Comparison of ENCODE assay signal across 24 cellular contexts in the genomic region with DNA sequence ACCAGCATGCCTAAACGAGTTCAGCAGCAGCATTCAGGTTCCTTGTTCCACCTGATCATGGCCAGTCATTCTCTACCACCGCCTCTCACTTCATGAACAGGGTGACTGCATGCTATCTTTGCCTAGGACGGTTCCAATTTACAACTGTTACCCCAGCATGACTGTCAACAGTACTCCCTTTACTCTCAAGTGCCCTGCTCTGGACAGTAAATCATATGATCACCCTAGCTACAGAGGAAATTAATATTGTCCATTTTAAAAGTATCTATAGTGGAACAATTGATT. TPM values are rescaled to one million over a fixed set of nuclear protein-coding genes. Genes with fewer than 3 reads are reported as not detected.
DNase-seq lines count a peak whose midpoint lies in the region; ATAC-seq, FAIRE-seq and TF ChIP-seq lines count a peak whose summit lies in the region.
"Had no signal": no experiment of that assay in that cellular context is flagged by ENCODE, and none has a peak within 500 bp of the region (broad histone marks: within the 10 kb centered on the region; RNA-seq: fewer than 3 reads in every experiment).

No MANE protein-coding gene starts in this region.

- intact Hi-C loops in activated CD4-positive, alpha-beta memory T cell treated with anti-CD3 and anti-CD28 coated beads for 36 hours (cut with micrococcal nuclease), result no loop called here
- intact Hi-C loops in CD4-positive, alpha-beta T cell (cut with DNase I, micrococcal nuclease), result loop anchor here in 1 of 2 experiments (5.0 kb wide), 1 partner anchor 573 kb away; no protein-coding TSS in a partner anchor

- H3K4me1 ChIP-seq in keratinocyte (ENCODE audit: control insufficient read depth, extremely low read depth, insufficient read depth, low read length), result no peaks in the 10 kb centered on the region
- H3K4me1 ChIP-seq: BE2C had no signal

- CTCF ChIA-PET in activated CD4-positive, alpha-beta memory T cell treated with anti-CD3 and anti-CD28 coated beads for 36 hours (lab: Charles Lee), result no interaction called here
- CTCF ChIA-PET in activated CD4-positive, alpha-beta memory T cell treated with anti-CD3 and anti-CD28 coated beads, Interleukin-2, amount 10 ng/mL, durations not matched to agents 7 days and 5 days (lab: Charles Lee), result interaction anchor here (0.7 kb wide), 1 partner anchor 564 kb away, joined by 5 read pairs; no protein-coding TSS in a partner anchor
- CTCF ChIA-PET in CD4-positive, alpha-beta T cell (lab: Charles Lee), result interaction anchor here (1.1 to 1.6 kb wide), 4 partner anchors 13 to 56 kb away, joined by 3 to 5 read pairs (median 4); no protein-coding TSS in a partner anchor

- H3K9me3 Mint-ChIP-seq in activated CD4-positive, alpha-beta memory T cell treated with anti-CD3 and anti-CD28 coated beads for 36 hours, result no peaks in the 10 kb centered on the region
- no peaks in the 10 kb centered on the region for H3K9me3 Mint-ChIP-seq in activated CD4-positive, alpha-beta memory T cell treated with anti-CD3 and anti-CD28 coated beads, Interleukin-2, amount 10 ng/mL, durations not matched to agents 7 days and 5 days
- H3K9me3 Mint-ChIP-seq in CD4-positive, alpha-beta T cell, result no peaks in the 10 kb centered on the region
- H3K9me3 Mint-ChIP-seq: activated naive CD4-positive, alpha-beta T cell treated with anti-CD3 and anti-CD28 coated beads, Interleukin-2, amount 10 ng/mL, durations not matched to agents 7 days and 5 days; WTC11 had no signal

- peak overlapping the region; percentile 63 for H3K27ac Mint-ChIP-seq in activated CD4-positive, alpha-beta memory T cell treated with anti-CD3 and anti-CD28 coated beads for 36 hours
- H3K27ac Mint-ChIP-seq in activated CD4-positive, alpha-beta memory T cell treated with anti-CD3 and anti-CD28 coated beads, Interleukin-2, amount 10 ng/mL, durations not matched to agents 7 days and 5 days, result no peak overlapping the region
- peak overlapping the region; percentile 81 for H3K27ac Mint-ChIP-seq in CD4-positive, alpha-beta T cell
- H3K27ac Mint-ChIP-seq: activated naive CD4-positive, alpha-beta T cell treated with anti-CD3 and anti-CD28 coated beads, Interleukin-2, amount 10 ng/mL, durations not matched to agents 7 days and 5 days; WTC11 had no signal

- TF ChIP-seq CTCF in CD4-positive, alpha-beta T cell (IDR thresholded peaks at IDR 0.05), result no peak
- no peak for TF ChIP-seq CTCF in VCaP (conservative IDR thresholded peaks at IDR 0.05)
- no peak for TF ChIP-seq CTCF in keratinocyte (optimal IDR thresholded peaks at IDR 0.05 in 1 of 3, IDR thresholded peaks at IDR 0.05 in 1 of 3, conservative IDR thresholded peaks at IDR 0.05 in 1 of 3; ENCODE audit: extremely low read depth in 1 of 3, insufficient read depth in 2 of 3, low read length in 3 of 3)

- no peak overlapping the region for H3K9ac ChIP-seq in keratinocyte (ENCODE audit: control insufficient read depth, extremely low read depth, insufficient read depth, low read length)

- H4K20me1 ChIP-seq in keratinocyte (ENCODE audit: control insufficient read depth, extremely low read depth, insufficient read depth, low read length), result no peaks in the 10 kb centered on the region

- dilution Hi-C loops in keratinocyte (cut with MboI; ENCODE audit: extremely low pct_ligation_motif_present, low sequenced_read_pairs), result no loop called here

- no peaks in the 10 kb centered on the region for H3K9me1 ChIP-seq in keratinocyte (ENCODE audit: control insufficient read depth, extremely low read depth, insufficient read depth, low read length)

- H3K4me2 ChIP-seq in keratinocyte (ENCODE audit: control insufficient read depth, extremely low read depth, insufficient read depth, low read depth, low read length), result no peak overlapping the region

- ATAC-seq in CD4-positive, alpha-beta T cell (ENCODE audit: poor library complexity), result no peak
- ATAC-seq in GM21390 (IDR thresholded peaks at IDR 0.05; ENCODE audit: unreplicated experiment), result no peak
- ATAC-seq: HCT116, WTC11 had no signal

- H2AFZ ChIP-seq in keratinocyte (ENCODE audit: control insufficient read depth, low read length), result no peak overlapping the region

- no peaks in the 10 kb centered on the region for H3K27me3 ChIP-seq in CD4-positive, alpha-beta T cell (ENCODE audit: control insufficient read depth, insufficient read depth, low read length)
- H3K27me3 ChIP-seq in keratinocyte (ENCODE audit: control insufficient read depth, extremely low read depth, insufficient read depth, low read length), result peaks cover 3% of the 10 kb centered on the region
- H3K27me3 ChIP-seq: BE2C, sigmoid colon had no signal

- H3K4me3 Mint-ChIP-seq in activated CD4-positive, alpha-beta memory T cell treated with anti-CD3 and anti-CD28 coated beads for 36 hours, result no peak overlapping the region
- H3K4me3 Mint-ChIP-seq in activated CD4-positive, alpha-beta memory T cell treated with anti-CD3 and anti-CD28 coated beads, Interleukin-2, amount 10 ng/mL, durations not matched to agents 7 days and 5 days, result no peak overlapping the region
- peak overlapping the region; percentile 22 for H3K4me3 Mint-ChIP-seq in CD4-positive, alpha-beta T cell
- H3K4me3 Mint-ChIP-seq: activated naive CD4-positive, alpha-beta T cell treated with anti-CD3 and anti-CD28 coated beads, Interleukin-2, amount 10 ng/mL, durations not matched to agents 7 days and 5 days; WTC11 had no signal

- H3K27ac ChIP-seq in CD4-positive, alpha-beta T cell (ENCODE audit: low read depth, low read length), result peak overlapping the region; percentile 18
- peak overlapping the region; percentile 36; the same call in 1 of the 2 replicates for H3K27ac ChIP-seq in VCaP
- no peak overlapping the region for H3K27ac ChIP-seq in keratinocyte (ENCODE audit: control insufficient read depth, insufficient read depth, low read length)
- H3K27ac ChIP-seq: sigmoid colon had no signal

- H3K79me2 ChIP-seq in keratinocyte (ENCODE audit: control insufficient read depth, insufficient read depth, low read length), result no peaks in the 10 kb centered on the region

- H3K9me3 ChIP-seq in CD4-positive, alpha-beta T cell (ENCODE audit: control insufficient read depth, low read length), result no peaks in the 10 kb centered on the region
- H3K9me3 ChIP-seq in keratinocyte (ENCODE audit: control insufficient read depth, low read depth, low read length), result no peaks in the 10 kb centered on the region
- H3K9me3 ChIP-seq: BE2C, sigmoid colon had no signal

- no peaks in the 10 kb centered on the region for H3K27me3 Mint-ChIP-seq in activated CD4-positive, alpha-beta memory T cell treated with anti-CD3 and anti-CD28 coated beads for 36 hours
- no peaks in the 10 kb centered on the region for H3K27me3 Mint-ChIP-seq in activated CD4-positive, alpha-beta memory T cell treated with anti-CD3 and anti-CD28 coated beads, Interleukin-2, amount 10 ng/mL, durations not matched to agents 7 days and 5 days
- no peaks in the 10 kb centered on the region for H3K27me3 Mint-ChIP-seq in CD4-positive, alpha-beta T cell
- H3K27me3 Mint-ChIP-seq: activated naive CD4-positive, alpha-beta T cell treated with anti-CD3 and anti-CD28 coated beads, Interleukin-2, amount 10 ng/mL, durations not matched to agents 7 days and 5 days had no signal

- H3K36me3 Mint-ChIP-seq in activated CD4-positive, alpha-beta memory T cell treated with anti-CD3 and anti-CD28 coated beads for 36 hours, result no peaks in the 10 kb centered on the region
- H3K36me3 Mint-ChIP-seq in activated CD4-positive, alpha-beta memory T cell treated with anti-CD3 and anti-CD28 coated beads, Interleukin-2, amount 10 ng/mL, durations not matched to agents 7 days and 5 days (ENCODE audit: low read depth), result peaks cover 34% of the 10 kb centered on the region
- H3K36me3 Mint-ChIP-seq in CD4-positive, alpha-beta T cell (ENCODE audit: low read depth), result peaks cover 58% of the 10 kb centered on the region
- H3K36me3 Mint-ChIP-seq: WTC11 had no signal

- peak; percentile 17 for FAIRE-seq in keratinocyte (lab: Jason Lieb, UNC)
- FAIRE-seq: D721Med had no signal

- DNase-seq in activated CD4-positive, alpha-beta memory T cell treated with anti-CD3 and anti-CD28 coated beads for 36 hours, result no peak
- no peak for DNase-seq in activated CD4-positive, alpha-beta memory T cell treated with anti-CD3 and anti-CD28 coated beads, Interleukin-2, amount 10 ng/mL, durations not matched to agents 7 days and 5 days
- no peak for DNase-seq in CD4-positive, alpha-beta T cell
- DNase-seq in keratinocyte (ENCODE audit: low read depth, low spot score) (no peak), NCI-H1048 (lab: John Stamatoyannopoulos, UW) (no peak)
- DNase-seq in stimulated activated naive CD4-positive, alpha-beta T cell treated with Interleukin-2 at 50 U/mL for 16 hours (lab: John Stamatoyannopoulos, UW), result no peak
- DNase-seq: activated naive CD4-positive, alpha-beta T cell treated with anti-CD3 and anti-CD28 coated beads, Interleukin-2, amount 10 ng/mL, durations not matched to agents 7 days and 5 days; BE2C; cerebellar nuclear complex; kidney glomerular epithelial cell; mammary epithelial cell; NCI-H1930; NCI-H2227 treated with DMSO at 0.1 percent for 48 hours; NCI-H82; posterior cingulate gyrus; sigmoid colon; stimulated activated CD4-positive, alpha-beta T cell treated with anti-CD3 and anti-CD28 coated beads, Interleukin-15, amount 100 ng/mL, for 24 hours; stimulated activated CD8-positive, alpha-beta memory T cell treated with anti-CD3 and anti-CD28 coated beads, Interleukin-4, amount 100 ng/mL, for 48 hours; T1000 had no signal

- H3K4me1 Mint-ChIP-seq in activated CD4-positive, alpha-beta memory T cell treated with anti-CD3 and anti-CD28 coated beads for 36 hours (ENCODE audit: low read depth), result peaks cover 72% of the 10 kb centered on the region
- H3K4me1 Mint-ChIP-seq in activated CD4-positive, alpha-beta memory T cell treated with anti-CD3 and anti-CD28 coated beads, Interleukin-2, amount 10 ng/mL, durations not matched to agents 7 days and 5 days, result peaks cover 41% of the 10 kb centered on the region
- peaks cover 86% of the 10 kb centered on the region for H3K4me1 Mint-ChIP-seq in CD4-positive, alpha-beta T cell (ENCODE audit: low read depth)
- H3K4me1 Mint-ChIP-seq: WTC11 had no signal

- no peak overlapping the region for H3K4me3 ChIP-seq in keratinocyte (ENCODE audit: control insufficient read depth in 2 of 3, extremely low read depth in 1 of 3, insufficient read depth in 2 of 3, low read depth in 1 of 3, low read length in 3 of 3)
- H3K4me3 ChIP-seq: sigmoid colon had no signal

- H3K36me3 ChIP-seq in keratinocyte (ENCODE audit: control insufficient read depth in 2 of 2, extremely low read depth in 1 of 2, insufficient read depth in 2 of 2, low read length in 2 of 2), result no peaks in the 10 kb centered on the region
- H3K36me3 ChIP-seq: BE2C, sigmoid colon had no signal

- POLR2A ChIA-PET in activated CD4-positive, alpha-beta memory T cell treated with anti-CD3 and anti-CD28 coated beads for 36 hours (lab: Charles Lee), result interaction anchor here (1.0 kb wide), 1 partner anchor 10 kb away, joined by 5 read pairs; no protein-coding TSS in a partner anchor
- POLR2A ChIA-PET in activated CD4-positive, alpha-beta memory T cell treated with anti-CD3 and anti-CD28 coated beads, Interleukin-2, amount 10 ng/mL, durations not matched to agents 7 days and 5 days (lab: Charles Lee), result interaction anchor here (1.4 kb wide), 1 partner anchor 56 kb away, joined by 3 read pairs; no protein-coding TSS in a partner anchor
- POLR2A ChIA-PET in CD4-positive, alpha-beta T cell (lab: Charles Lee), result interaction anchor here (0.6 to 2.6 kb wide), 4 partner anchors 21 to 51 kb away, joined by 3 to 8 read pairs (median 4); partner anchors contain the start of gene MGAT4A

RNA-seq across cellular contexts. Expression of gene MGAT4A, which starts 25.7 kb away (rescaled TPM):
- 10 to 100 TPM; 71.9 to 76.7 TPM for total RNA-seq in activated CD4-positive, alpha-beta memory T cell treated with anti-CD3 and anti-CD28 coated beads for 36 hours
- total RNA-seq in activated CD4-positive, alpha-beta memory T cell treated with anti-CD3 and anti-CD28 coated beads, Interleukin-2, amount 10 ng/mL, durations not matched to agents 7 days and 5 days, result 10 to 100 TPM; 69.8 to 80.6 TPM
- 100 to 1,000 TPM; 200 to 204 TPM for total RNA-seq in CD4-positive, alpha-beta T cell
- polyA plus RNA-seq in keratinocyte, result 0.17 to 0.81 TPM (median 0.27 TPM) in 3 replicates
- polyA plus RNA-seq in keratinocyte (2011; ENCODE audit: low read depth), result 2.5 TPM
- 0.12 and 1.1 TPM in 2 replicates for polyA plus RNA-seq in keratinocyte (2011; cell fraction: cytosol; rRNA removed)
- polyA plus RNA-seq in keratinocyte (2011; cell fraction: nucleus; rRNA removed), result 0.23 and 0.67 TPM in 2 replicates
- polyA plus RNA-seq in keratinocyte (2012; ENCODE audit: low replicate concordance), result 0.22 and 1.7 TPM in 2 replicates
- polyA minus RNA-seq in keratinocyte, result 0.10 to 0.74 TPM (median 0.40 TPM) in 3 replicates
- polyA minus RNA-seq in keratinocyte (2011; cell fraction: cytosol; rRNA and poly(A)+ RNA removed), result 0.38 TPM
- polyA minus RNA-seq in keratinocyte (2011; cell fraction: nucleus; rRNA and poly(A)+ RNA removed), result 0.32 and 0.54 TPM in 2 replicates
